22 cellular contexts compared by ENCODE assay signal in genomic region chr12:38399711-38400205, GRCh38.
"Had no signal": no experiment of that assay in that cellular context is flagged by ENCODE, and none has a peak within 500 bp of the region (broad histone marks: within the 10 kb centered on the region; RNA-seq: fewer than 3 reads in every experiment).

No MANE protein-coding gene starts in this region.

- H3K27me3 ChIP-seq: adrenal gland, SJCRH30 had no signal

- H3K27ac ChIP-seq: adrenal gland, KMS-11, SJCRH30 had no signal

- H3K4me3 Mint-ChIP-seq: activated CD8-positive, alpha-beta T cell treated with anti-CD3 and anti-CD28 coated beads, Interleukin-2, amount 10 ng/mL, durations not matched to agents 7 days and 5 days; activated naive CD8-positive, alpha-beta T cell treated with anti-CD3 and anti-CD28 coated beads, Interleukin-2, amount 10 ng/mL, durations not matched to agents 7 days and 5 days had no signal

- H3K4me1 ChIP-seq: adrenal gland, SJCRH30 had no signal

- H3K4me3 ChIP-seq: adrenal gland, SJCRH30 had no signal

- H3K4me2 ChIP-seq: KMS-11, SK-N-SH had no signal

- H3K36me3 ChIP-seq: adrenal gland, SJCRH30 had no signal

- DNase-seq: activated CD4-positive, alpha-beta T cell treated with anti-CD3 and anti-CD28 coated beads for 4 hours; activated CD8-positive, alpha-beta memory T cell treated with anti-CD3 and anti-CD28 coated beads, Interleukin-2, amount 50 U/mL, for 48 hours; activated CD8-positive, alpha-beta T cell treated with anti-CD3 and anti-CD28 coated beads, Interleukin-2, amount 10 ng/mL, durations not matched to agents 7 days and 5 days; activated naive CD4-positive, alpha-beta T cell treated with anti-CD3 and anti-CD28 coated beads, Interleukin-2, amount 50 U/mL, for 16 hours; activated naive CD8-positive, alpha-beta T cell treated with anti-CD3 and anti-CD28 coated beads, Interleukin-2, amount 10 ng/mL, durations not matched to agents 7 days and 5 days; activated T-cell treated with anti-CD3 and anti-CD28 coated beads, Interleukin-2, amount 50 U/mL, for 1 hour; adrenal gland; anterior cingulate cortex; cerebellar nuclear complex; NCI-H1092; NCI-H1417; NCI-H2029; NCI-H2107; NCI-H2171 treated with DMSO at 0.1 percent for 48 hours; NCI-H226; NCI-H748 treated with DMSO at 0.1 percent for 48 hours; Right ventricle myocardium superior; SK-N-SH; T-helper 1 cell had no signal

- H3K9me3 ChIP-seq: adrenal gland, SJCRH30, SK-N-SH had no signal

- H3K4me1 Mint-ChIP-seq: activated naive CD8-positive, alpha-beta T cell treated with anti-CD3 and anti-CD28 coated beads, Interleukin-2, amount 10 ng/mL, durations not matched to agents 7 days and 5 days had no signal

- H3K9ac ChIP-seq: KMS-11, SK-N-SH had no signal

- H3K27me3 Mint-ChIP-seq: activated naive CD8-positive, alpha-beta T cell treated with anti-CD3 and anti-CD28 coated beads, Interleukin-2, amount 10 ng/mL, durations not matched to agents 7 days and 5 days had no signal

- H3K36me3 Mint-ChIP-seq: activated naive CD8-positive, alpha-beta T cell treated with anti-CD3 and anti-CD28 coated beads, Interleukin-2, amount 10 ng/mL, durations not matched to agents 7 days and 5 days had no signal

- H3K27ac Mint-ChIP-seq: activated CD8-positive, alpha-beta T cell treated with anti-CD3 and anti-CD28 coated beads, Interleukin-2, amount 10 ng/mL, durations not matched to agents 7 days and 5 days; activated naive CD8-positive, alpha-beta T cell treated with anti-CD3 and anti-CD28 coated beads, Interleukin-2, amount 10 ng/mL, durations not matched to agents 7 days and 5 days had no signal

- ATAC-seq: activated CD4-positive, CD25-positive, alpha-beta regulatory T cell treated with anti-CD3 and anti-CD28 coated beads, Interleukin-2, amount 50 U/mL, for 24 hours; activated CD8-positive, alpha-beta T cell treated with anti-CD3 and anti-CD28 coated beads, Interleukin-2, amount 10 ng/mL, durations not matched to agents 7 days and 5 days had no signal
